In genomic region chr1:87792094-87792493, GRCh38 we compare ENCODE assay signal across 22 cellular contexts.
"Had no signal": no experiment of that assay in that cellular context is flagged by ENCODE, and none has a peak within 500 bp of the region (broad histone marks: within the 10 kb centered on the region; RNA-seq: fewer than 3 reads in every experiment).

No MANE protein-coding gene starts in this region.

- H3K36me3 Mint-ChIP-seq: activated naive CD8-positive, alpha-beta T cell treated with anti-CD3 and anti-CD28 coated beads, Interleukin-2, amount 10 ng/mL, durations not matched to agents 7 days and 5 days; mesothelial cell of epicardium; naive thymus-derived CD8-positive, alpha-beta T cell; stimulated activated naive B cell treated with anti-CD40 and anti-IgM and Interleukin-4, amounts not matched to agents 10 μg/mL and 1 μg/mL and 100 μg/mL, for 72 hours had no signal

- DNase-seq: activated CD4-positive, alpha-beta T cell treated with anti-CD3 and anti-CD28 coated beads for 1 hour; activated CD4-positive, alpha-beta T cell treated with anti-CD3 and anti-CD28 coated beads, Interleukin-2, amount 50 U/mL, for 1 hour; activated CD8-positive, alpha-beta memory T cell treated with anti-CD3 and anti-CD28 coated beads, Interleukin-2, amount 50 U/mL, for 4 hours; activated effector memory CD4-positive, alpha-beta T cell treated with Interleukin-2 at 50 U/mL for 16 hours; activated naive CD4-positive, alpha-beta T cell treated with anti-CD3 and anti-CD28 coated beads for 36 hours; activated naive CD8-positive, alpha-beta T cell treated with anti-CD3 and anti-CD28 coated beads, Interleukin-2, amount 10 ng/mL, durations not matched to agents 7 days and 5 days; activated T-cell treated with anti-CD3 and anti-CD28 coated beads, Interleukin-2, amount 50 U/mL, for 72 hours; amniotic stem cell; dermis blood vessel endothelial cell; effector CD8-positive, alpha-beta T cell; head of caudate nucleus; hypothalamus; left ventricle myocardium superior; mammary epithelial cell; naive thymus-derived CD8-positive, alpha-beta T cell; stimulated activated CD4-positive, alpha-beta T cell treated with anti-CD3 and anti-CD28 coated beads, Interleukin-2, amount 100 ng/mL, for 48 hours; stimulated activated CD8-positive, alpha-beta memory T cell treated with anti-CD3 and anti-CD28 coated beads, Interleukin-4, amount 100 ng/mL, for 48 hours; stimulated activated naive B cell treated with anti-CD40 and anti-IgM and Interleukin-4, amounts not matched to agents 10 μg/mL and 1 μg/mL and 100 μg/mL, for 72 hours; transverse colon had no signal

- H3K27ac ChIP-seq: gastroesophageal sphincter, transverse colon had no signal

- H3K4me1 Mint-ChIP-seq: activated naive CD8-positive, alpha-beta T cell treated with anti-CD3 and anti-CD28 coated beads, Interleukin-2, amount 10 ng/mL, durations not matched to agents 7 days and 5 days; naive thymus-derived CD8-positive, alpha-beta T cell; stimulated activated naive B cell treated with anti-CD40 and anti-IgM and Interleukin-4, amounts not matched to agents 10 μg/mL and 1 μg/mL and 100 μg/mL, for 72 hours had no signal

- H3K4me3 ChIP-seq: gastroesophageal sphincter, transverse colon had no signal

- H3K27me3 ChIP-seq: gastroesophageal sphincter, transverse colon had no signal

- H3K9me3 ChIP-seq: gastroesophageal sphincter, transverse colon had no signal

- H3K27ac Mint-ChIP-seq: activated naive CD4-positive, alpha-beta T cell treated with anti-CD3 and anti-CD28 coated beads for 36 hours; activated naive CD8-positive, alpha-beta T cell treated with anti-CD3 and anti-CD28 coated beads, Interleukin-2, amount 10 ng/mL, durations not matched to agents 7 days and 5 days; activated T-cell treated with anti-CD3 and anti-CD28 coated beads, Interleukin-2, amount 50 U/mL, for 72 hours; mesothelial cell of epicardium; naive thymus-derived CD8-positive, alpha-beta T cell; stimulated activated naive B cell treated with anti-CD40 and anti-IgM and Interleukin-4, amounts not matched to agents 10 μg/mL and 1 μg/mL and 100 μg/mL, for 72 hours; T-helper 2 cell treated with Interferon-gamma antibody and Interleukin-4, amounts not matched to agents 5 μg/mL and 100 μg/mL, for 36 hours had no signal

- H3K27me3 Mint-ChIP-seq: naive thymus-derived CD8-positive, alpha-beta T cell; stimulated activated naive B cell treated with anti-CD40 and anti-IgM and Interleukin-4, amounts not matched to agents 10 μg/mL and 1 μg/mL and 100 μg/mL, for 72 hours had no signal

- H3K36me3 ChIP-seq: gastroesophageal sphincter, transverse colon had no signal

- H3K4me3 Mint-ChIP-seq: activated naive CD4-positive, alpha-beta T cell treated with anti-CD3 and anti-CD28 coated beads for 36 hours; activated naive CD8-positive, alpha-beta T cell treated with anti-CD3 and anti-CD28 coated beads, Interleukin-2, amount 10 ng/mL, durations not matched to agents 7 days and 5 days; activated T-cell treated with anti-CD3 and anti-CD28 coated beads, Interleukin-2, amount 50 U/mL, for 72 hours; mesothelial cell of epicardium; naive thymus-derived CD8-positive, alpha-beta T cell; stimulated activated naive B cell treated with anti-CD40 and anti-IgM and Interleukin-4, amounts not matched to agents 10 μg/mL and 1 μg/mL and 100 μg/mL, for 72 hours; T-helper 2 cell treated with Interferon-gamma antibody and Interleukin-4, amounts not matched to agents 5 μg/mL and 100 μg/mL, for 36 hours had no signal

- ATAC-seq: activated T-cell treated with anti-CD3 and anti-CD28 coated beads, Interleukin-2, amount 50 U/mL, for 72 hours; gastroesophageal sphincter; left ventricle myocardium superior; naive thymus-derived CD8-positive, alpha-beta T cell; stimulated activated naive B cell treated with anti-CD40 and anti-IgM and Interleukin-4, amounts not matched to agents 10 μg/mL and 1 μg/mL and 100 μg/mL, for 72 hours had no signal

- H3K9me3 Mint-ChIP-seq: activated naive CD4-positive, alpha-beta T cell treated with anti-CD3 and anti-CD28 coated beads for 36 hours; activated naive CD8-positive, alpha-beta T cell treated with anti-CD3 and anti-CD28 coated beads, Interleukin-2, amount 10 ng/mL, durations not matched to agents 7 days and 5 days; stimulated activated naive B cell treated with anti-CD40 and anti-IgM and Interleukin-4, amounts not matched to agents 10 μg/mL and 1 μg/mL and 100 μg/mL, for 72 hours; T-helper 2 cell treated with Interferon-gamma antibody and Interleukin-4, amounts not matched to agents 5 μg/mL and 100 μg/mL, for 36 hours had no signal
